In the genomic region with DNA sequence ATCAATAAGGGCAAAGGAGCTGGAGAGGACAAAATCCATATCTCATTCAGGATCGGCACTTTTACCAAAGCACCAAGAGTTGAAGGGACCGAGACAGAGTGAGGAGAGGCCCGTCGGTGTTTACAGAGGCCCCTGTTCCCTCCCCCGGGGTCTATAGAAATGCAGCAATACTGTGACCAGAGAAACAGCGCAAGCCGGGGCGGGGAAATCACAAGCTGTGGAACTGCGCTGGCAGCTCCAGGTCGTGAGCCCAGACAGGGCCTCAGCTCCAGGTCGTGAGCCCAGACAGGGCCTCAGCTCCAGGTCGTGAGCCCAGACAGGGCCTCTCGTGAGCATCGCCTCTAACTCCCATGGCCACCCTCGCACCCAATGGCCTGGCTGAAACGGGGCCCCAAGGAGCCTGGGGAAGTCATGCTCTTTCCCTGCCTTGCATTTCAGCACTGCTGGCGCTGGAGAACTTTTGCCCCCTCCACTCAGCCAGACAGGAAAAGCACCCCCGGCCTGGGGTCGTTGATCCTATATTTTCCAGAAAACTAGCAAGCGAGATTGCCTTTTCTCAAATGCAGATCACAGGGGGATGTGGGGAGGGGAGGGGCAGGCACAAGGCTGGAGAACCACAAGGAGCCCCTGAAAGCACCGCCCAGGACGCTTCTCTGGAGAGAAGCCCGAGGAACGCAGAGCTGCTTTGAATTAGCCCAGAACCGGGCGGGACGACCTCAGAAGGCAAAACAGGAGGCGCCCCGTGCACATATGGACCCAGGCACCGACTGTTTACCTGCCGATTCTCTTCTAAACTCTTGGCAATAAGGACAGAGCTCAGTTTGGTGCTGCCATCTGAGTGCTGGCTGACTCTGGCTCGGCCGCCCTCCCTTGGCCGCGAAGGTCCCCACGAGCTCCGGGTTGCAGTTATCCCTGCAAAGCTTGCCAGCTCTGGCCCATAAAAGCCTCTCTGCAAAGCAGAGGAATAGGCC, we compare ENCODE assay signal across 2 cellular contexts.
TF ChIP-seq lines count a peak whose summit lies in the region.

No MANE protein-coding gene starts in this region.

TF ChIP-seq in liver, 16 proteins besides CTCF, POLR2A, EP300 and RAD21 (continued from another document):
- TF ChIP-seq, protein P1, sequence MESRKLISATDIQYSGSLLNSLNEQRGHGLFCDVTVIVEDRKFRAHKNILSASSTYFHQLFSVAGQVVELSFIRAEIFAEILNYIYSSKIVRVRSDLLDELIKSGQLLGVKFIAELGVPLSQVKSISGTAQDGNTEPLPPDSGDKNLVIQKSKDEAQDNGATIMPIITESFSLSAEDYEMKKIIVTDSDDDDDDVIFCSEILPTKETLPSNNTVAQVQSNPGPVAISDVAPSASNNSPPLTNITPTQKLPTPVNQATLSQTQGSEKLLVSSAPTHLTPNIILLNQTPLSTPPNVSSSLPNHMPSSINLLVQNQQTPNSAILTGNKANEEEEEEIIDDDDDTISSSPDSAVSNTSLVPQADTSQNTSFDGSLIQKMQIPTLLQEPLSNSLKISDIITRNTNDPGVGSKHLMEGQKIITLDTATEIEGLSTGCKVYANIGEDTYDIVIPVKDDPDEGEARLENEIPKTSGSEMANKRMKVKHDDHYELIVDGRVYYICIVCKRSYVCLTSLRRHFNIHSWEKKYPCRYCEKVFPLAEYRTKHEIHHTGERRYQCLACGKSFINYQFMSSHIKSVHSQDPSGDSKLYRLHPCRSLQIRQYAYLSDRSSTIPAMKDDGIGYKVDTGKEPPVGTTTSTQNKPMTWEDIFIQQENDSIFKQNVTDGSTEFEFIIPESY (IDR thresholded peaks at IDR 0.05): no peak
- TF ChIP-seq HNF4A (conservative IDR thresholded peaks at IDR 0.05) (no peak), TAF1 (conservative IDR thresholded peaks at IDR 0.05) (no peak), NR2F2 (IDR thresholded peaks at IDR 0.05) (no peak), YY1 (IDR thresholded peaks at IDR 0.05) (no peak)
- TF ChIP-seq, protein P2, sequence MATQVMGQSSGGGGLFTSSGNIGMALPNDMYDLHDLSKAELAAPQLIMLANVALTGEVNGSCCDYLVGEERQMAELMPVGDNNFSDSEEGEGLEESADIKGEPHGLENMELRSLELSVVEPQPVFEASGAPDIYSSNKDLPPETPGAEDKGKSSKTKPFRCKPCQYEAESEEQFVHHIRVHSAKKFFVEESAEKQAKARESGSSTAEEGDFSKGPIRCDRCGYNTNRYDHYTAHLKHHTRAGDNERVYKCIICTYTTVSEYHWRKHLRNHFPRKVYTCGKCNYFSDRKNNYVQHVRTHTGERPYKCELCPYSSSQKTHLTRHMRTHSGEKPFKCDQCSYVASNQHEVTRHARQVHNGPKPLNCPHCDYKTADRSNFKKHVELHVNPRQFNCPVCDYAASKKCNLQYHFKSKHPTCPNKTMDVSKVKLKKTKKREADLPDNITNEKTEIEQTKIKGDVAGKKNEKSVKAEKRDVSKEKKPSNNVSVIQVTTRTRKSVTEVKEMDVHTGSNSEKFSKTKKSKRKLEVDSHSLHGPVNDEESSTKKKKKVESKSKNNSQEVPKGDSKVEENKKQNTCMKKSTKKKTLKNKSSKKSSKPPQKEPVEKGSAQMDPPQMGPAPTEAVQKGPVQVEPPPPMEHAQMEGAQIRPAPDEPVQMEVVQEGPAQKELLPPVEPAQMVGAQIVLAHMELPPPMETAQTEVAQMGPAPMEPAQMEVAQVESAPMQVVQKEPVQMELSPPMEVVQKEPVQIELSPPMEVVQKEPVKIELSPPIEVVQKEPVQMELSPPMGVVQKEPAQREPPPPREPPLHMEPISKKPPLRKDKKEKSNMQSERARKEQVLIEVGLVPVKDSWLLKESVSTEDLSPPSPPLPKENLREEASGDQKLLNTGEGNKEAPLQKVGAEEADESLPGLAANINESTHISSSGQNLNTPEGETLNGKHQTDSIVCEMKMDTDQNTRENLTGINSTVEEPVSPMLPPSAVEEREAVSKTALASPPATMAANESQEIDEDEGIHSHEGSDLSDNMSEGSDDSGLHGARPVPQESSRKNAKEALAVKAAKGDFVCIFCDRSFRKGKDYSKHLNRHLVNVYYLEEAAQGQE (IDR thresholded peaks at IDR 0.05): peak; percentile 64
- TF ChIP-seq, protein P3, sequence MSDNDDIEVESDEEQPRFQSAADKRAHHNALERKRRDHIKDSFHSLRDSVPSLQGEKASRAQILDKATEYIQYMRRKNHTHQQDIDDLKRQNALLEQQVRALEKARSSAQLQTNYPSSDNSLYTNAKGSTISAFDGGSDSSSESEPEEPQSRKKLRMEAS (IDR thresholded peaks at IDR 0.05): no peak

TF ChIP-seq in HepG2, 621 proteins besides CTCF, POLR2A, EP300 and RAD21 (continued from another document):
- TF ChIP-seq, protein P4, sequence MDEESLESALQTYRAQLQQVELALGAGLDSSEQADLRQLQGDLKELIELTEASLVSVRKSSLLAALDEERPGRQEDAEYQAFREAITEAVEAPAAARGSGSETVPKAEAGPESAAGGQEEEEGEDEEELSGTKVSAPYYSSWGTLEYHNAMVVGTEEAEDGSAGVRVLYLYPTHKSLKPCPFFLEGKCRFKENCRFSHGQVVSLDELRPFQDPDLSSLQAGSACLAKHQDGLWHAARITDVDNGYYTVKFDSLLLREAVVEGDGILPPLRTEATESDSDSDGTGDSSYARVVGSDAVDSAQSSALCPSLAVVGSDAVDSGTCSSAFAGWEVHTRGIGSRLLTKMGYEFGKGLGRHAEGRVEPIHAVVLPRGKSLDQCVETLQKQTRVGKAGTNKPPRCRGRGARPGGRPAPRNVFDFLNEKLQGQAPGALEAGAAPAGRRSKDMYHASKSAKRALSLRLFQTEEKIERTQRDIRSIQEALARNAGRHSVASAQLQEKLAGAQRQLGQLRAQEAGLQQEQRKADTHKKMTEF (CRISPR knock-in tag; IDR thresholded peaks at IDR 0.05): no peak
- no peak for TF ChIP-seq CHD4 (IDR thresholded peaks at IDR 0.05; ENCODE audit: borderline replicate concordance, low read length)
- TF ChIP-seq, protein P5, sequence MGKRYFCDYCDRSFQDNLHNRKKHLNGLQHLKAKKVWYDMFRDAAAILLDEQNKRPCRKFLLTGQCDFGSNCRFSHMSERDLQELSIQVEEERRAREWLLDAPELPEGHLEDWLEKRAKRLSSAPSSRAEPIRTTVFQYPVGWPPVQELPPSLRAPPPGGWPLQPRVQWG (CRISPR knock-in tag; IDR thresholded peaks at IDR 0.05; ENCODE audit: borderline replicate concordance, low read depth): no peak
- no peak for TF ChIP-seq SYNCRIP (IDR thresholded peaks at IDR 0.05; ENCODE audit: insufficient read depth, low read depth, low read length)
